ENCODE assay signal across 10 cellular contexts in the genomic region with DNA sequence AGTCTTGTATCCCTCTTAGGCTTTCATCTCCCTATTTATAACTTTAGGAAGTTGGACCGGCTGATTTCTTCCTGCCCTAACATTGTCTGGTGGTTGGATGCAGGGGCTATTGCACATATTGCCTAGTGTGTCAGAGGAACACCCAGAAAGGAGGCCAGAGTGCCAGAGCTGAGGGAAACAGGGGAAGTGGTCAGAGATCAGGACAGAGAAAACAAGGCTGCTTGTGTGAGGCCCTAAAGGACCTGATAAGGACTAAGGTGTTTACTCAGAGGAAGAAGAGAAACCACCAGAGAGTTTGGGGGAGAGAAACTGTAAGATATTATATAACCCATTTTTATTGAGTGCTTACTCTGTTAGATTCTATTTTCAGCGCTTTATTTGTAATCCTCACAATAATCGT. TPM values are rescaled to one million over a fixed set of nuclear protein-coding genes. Genes with fewer than 3 reads are reported as not detected.
A peak's percentile ranks its signal among the peaks of the same experiment; 100 is the strongest.
DNase-seq lines count a peak whose midpoint lies in the region; ATAC-seq and TF ChIP-seq lines count a peak whose summit lies in the region.
"Had no signal": no experiment of that assay in that cellular context is flagged by ENCODE, and none has a peak within 500 bp of the region (broad histone marks: within the 10 kb centered on the region; RNA-seq: fewer than 3 reads in every experiment).

No MANE protein-coding gene starts in this region.

- POLR2A ChIA-PET in HEK293 (lab: Yijun Ruan, JAX): no interaction called here

- DNase-seq in CMK (ENCODE audit: low read depth) (peak; percentile 21), SKM-1 treated with dmso at 0.1 percent for 144 hours (lab: John Stamatoyannopoulos, UW; ENCODE audit: unreplicated experiment) (peak; percentile 92), left colon (no peak), NCI-H510A (lab: John Stamatoyannopoulos, UW) (no peak), osteocyte (ENCODE audit: extremely low spot score, unreplicated experiment) (no peak)
- DNase-seq in activated T-cell treated with anti-CD3 and anti-CD28 coated beads, Interleukin-2, amount 50 U/mL, for 72 hours: no peak
- DNase-seq: activated CD4-positive, alpha-beta memory T cell treated with anti-CD3 and anti-CD28 coated beads, Interleukin-2, amount 10 ng/mL, durations not matched to agents 7 days and 5 days; NCI-H2107 had no signal

- H3K9me3 Mint-ChIP-seq in activated T-cell treated with anti-CD3 and anti-CD28 coated beads, Interleukin-2, amount 50 U/mL, for 72 hours: no peaks in the 10 kb centered on the region
- no peaks in the 10 kb centered on the region for H3K9me3 Mint-ChIP-seq in osteocyte (ENCODE audit: unreplicated experiment)
- H3K9me3 Mint-ChIP-seq: activated CD4-positive, alpha-beta memory T cell treated with anti-CD3 and anti-CD28 coated beads, Interleukin-2, amount 10 ng/mL, durations not matched to agents 7 days and 5 days had no signal

- intact Hi-C loops in left colon (cut with DNase I, micrococcal nuclease): no loop called here

- no peaks in the 10 kb centered on the region for H3K9me3 ChIP-seq in HEK293 (ENCODE audit: control insufficient read depth, insufficient read depth, low read depth, low read length)

- H3K27ac ChIP-seq in HEK293 (ENCODE audit: extremely low read depth, low read depth, low read length): no peak overlapping the region

- no peak overlapping the region for H3K4me3 Mint-ChIP-seq in activated T-cell treated with anti-CD3 and anti-CD28 coated beads, Interleukin-2, amount 50 U/mL, for 72 hours
- no peak overlapping the region for H3K4me3 Mint-ChIP-seq in osteocyte (ENCODE audit: unreplicated experiment)
- H3K4me3 Mint-ChIP-seq: activated CD4-positive, alpha-beta memory T cell treated with anti-CD3 and anti-CD28 coated beads, Interleukin-2, amount 10 ng/mL, durations not matched to agents 7 days and 5 days had no signal

- peaks cover 30% of the 10 kb centered on the region for H3K4me1 Mint-ChIP-seq in activated T-cell treated with anti-CD3 and anti-CD28 coated beads, Interleukin-2, amount 50 U/mL, for 72 hours (ENCODE audit: low read depth)
- peaks cover 25% of the 10 kb centered on the region for H3K4me1 Mint-ChIP-seq in osteocyte (ENCODE audit: unreplicated experiment)

- CTCF ChIA-PET in HEK293 (lab: Yijun Ruan, JAX): interaction anchor here (0.7 kb wide), 1 partner anchor 50 kb away, joined by 3 read pairs; no protein-coding TSS in a partner anchor

- H3K4me3 ChIP-seq in HEK293 (ENCODE audit: low read depth, low read length): no peak overlapping the region

- H3K36me3 ChIP-seq in HEK293 (ENCODE audit: control insufficient read depth in 2 of 2, insufficient read depth in 1 of 2, low read length in 2 of 2): no peaks in the 10 kb centered on the region

- no peaks in the 10 kb centered on the region for H3K36me3 Mint-ChIP-seq in activated T-cell treated with anti-CD3 and anti-CD28 coated beads, Interleukin-2, amount 50 U/mL, for 72 hours (ENCODE audit: insufficient read depth in 2 of 2)
- no peaks in the 10 kb centered on the region for H3K36me3 Mint-ChIP-seq in osteocyte (ENCODE audit: unreplicated experiment)

- ATAC-seq in left colon: peak; percentile 56
- no peak for ATAC-seq in activated T-cell treated with anti-CD3 and anti-CD28 coated beads, Interleukin-2, amount 50 U/mL, for 72 hours (replicated peaks in 1 of 2)
- no peak for ATAC-seq in HG02970 (IDR thresholded peaks at IDR 0.05; ENCODE audit: low FRiP score, unreplicated experiment)

- peaks cover 14% of the 10 kb centered on the region for H3K4me1 ChIP-seq in HEK293 (ENCODE audit: control insufficient read depth, insufficient read depth, low read length)

- no peaks in the 10 kb centered on the region for H3K27me3 Mint-ChIP-seq in activated T-cell treated with anti-CD3 and anti-CD28 coated beads, Interleukin-2, amount 50 U/mL, for 72 hours (ENCODE audit: low read depth)
- H3K27me3 Mint-ChIP-seq in osteocyte (ENCODE audit: unreplicated experiment): no peaks in the 10 kb centered on the region
- H3K27me3 Mint-ChIP-seq: activated CD4-positive, alpha-beta memory T cell treated with anti-CD3 and anti-CD28 coated beads, Interleukin-2, amount 10 ng/mL, durations not matched to agents 7 days and 5 days had no signal

- TF ChIP-seq CTCF in HEK293 (tag by site-specific recombination; IDR thresholded peaks at IDR 0.05) (no peak), osteocyte (IDR thresholded peaks at IDR 0.05) (no peak)

- no peak overlapping the region for H3K27ac Mint-ChIP-seq in activated T-cell treated with anti-CD3 and anti-CD28 coated beads, Interleukin-2, amount 50 U/mL, for 72 hours
- no peak overlapping the region for H3K27ac Mint-ChIP-seq in osteocyte (ENCODE audit: unreplicated experiment)
- H3K27ac Mint-ChIP-seq: activated CD4-positive, alpha-beta memory T cell treated with anti-CD3 and anti-CD28 coated beads, Interleukin-2, amount 10 ng/mL, durations not matched to agents 7 days and 5 days had no signal

TF ChIP-seq in HEK293, 187 proteins besides CTCF, POLR2A, EP300 and RAD21:
- TF ChIP-seq ZNF677 (tag by site-specific recombination; IDR thresholded peaks at IDR 0.05): no peak
- TF ChIP-seq PRDM4 (tag by site-specific recombination; IDR thresholded peaks at IDR 0.05): peak; percentile 88
- no peak for TF ChIP-seq WT1 (tag by site-specific recombination; IDR thresholded peaks at IDR 0.05)
- TF ChIP-seq PRDM10 (tag by site-specific recombination; IDR thresholded peaks at IDR 0.05): peak; percentile 53
- peak; percentile 57 for TF ChIP-seq ZNF513 (tag by site-specific recombination; IDR thresholded peaks at IDR 0.05)
- TF ChIP-seq ZNF239 (tag by site-specific recombination; IDR thresholded peaks at IDR 0.05): peak; percentile 98

RNA-seq across cellular contexts. Expression of gene REV3L, which starts 53.9 kb away (rescaled TPM):
- total RNA-seq in left colon: 10 to 100 TPM; 13.9 to 21.4 TPM
- 10 to 100 TPM; 17.4 to 19.3 TPM for total RNA-seq in activated T-cell treated with anti-CD3 and anti-CD28 coated beads, Interleukin-2, amount 50 U/mL, for 72 hours
- total RNA-seq in osteocyte: 26.4 and 29.4 TPM in 2 replicates

Comparison
In these comparisons a context has a peak if more than half of its experiments do, and no peak if none do; other contexts are left out.
1. DNase-seq: peak in CMK (single experiment) and SKM-1 treated with dmso at 0.1 percent for 144 hours (single experiment); none in left colon (0 of 2), NCI-H510A (single experiment), activated T-cell treated with anti-CD3 and anti-CD28 coated beads, Interleukin-2, amount 50 U/mL, for 72 hours (0 of 2) and osteocyte (single experiment).